In genomic region chr6:144216668-144217218, GRCh38 we compare ENCODE assay signal across 8 cellular contexts.
DNase-seq lines count a peak whose midpoint lies in the region; ATAC-seq, FAIRE-seq and TF ChIP-seq lines count a peak whose summit lies in the region.

No MANE protein-coding gene starts in this region.

- peaks cover 12% of the 10 kb centered on the region for H3K4me1 ChIP-seq in mesodermal cell (ENCODE audit: control insufficient read depth, insufficient read depth, low read length, poor library complexity, severe bottlenecking)

- ATAC-seq in HG02571 (IDR thresholded peaks at IDR 0.05; ENCODE audit: unreplicated experiment), result peak; percentile 40

- no peak for FAIRE-seq in urothelium cell line (lab: Jason Lieb, UNC)

- H3K4me3 ChIP-seq in choroid plexus epithelial cell (ENCODE audit: low read depth, low read length), result peak overlapping the region; percentile 67
- H3K4me3 ChIP-seq in mesodermal cell (ENCODE audit: extremely low read depth, insufficient read depth, low read length, poor library complexity, severe bottlenecking), result peak overlapping the region; percentile 52

- DNase-seq in SIG-M5 treated with dmso at 0.1 percent for 504 hours (lab: John Stamatoyannopoulos, UW; ENCODE audit: unreplicated experiment), result peak; percentile 77
- no peak for DNase-seq in SIG-M5 (lab: John Stamatoyannopoulos, UW)
- peak; percentile 78 for DNase-seq in NOMO-1 treated with dmso at 0.1 percent for 144 hours (lab: John Stamatoyannopoulos, UW; ENCODE audit: unreplicated experiment)
- DNase-seq in choroid plexus epithelial cell (ENCODE audit: low read depth), result no peak
- DNase-seq in urothelium cell line (ENCODE audit: low spot score), result peak; percentile 74
- DNase-seq in NCI-H1048 (lab: John Stamatoyannopoulos, UW), result no peak

- peaks cover 9% of the 10 kb centered on the region for H3K9me3 ChIP-seq in mesodermal cell (ENCODE audit: control insufficient read depth, low read length)

- H3K27ac ChIP-seq in mesodermal cell (ENCODE audit: low read depth, low read length, severe bottlenecking), result peak overlapping the region; percentile 95

- peak; percentile 27 for TF ChIP-seq CTCF in choroid plexus epithelial cell (conservative IDR thresholded peaks at IDR 0.05; ENCODE audit: low read depth, low read length)

- WGBS in mesodermal cell (ENCODE audit: insufficient coverage in 2 of 2), 2 experiments, result 0 to 50% methylated on average over 4 to 5 of the region's 18 CpGs

- no peaks in the 10 kb centered on the region for H3K36me3 ChIP-seq in mesodermal cell (ENCODE audit: control insufficient read depth, insufficient read depth, low read length)

Comparison
In these comparisons a context has a peak if more than half of its experiments do, and no peak if none do; other contexts are left out.
1. DNase-seq: peak in SIG-M5 treated with dmso at 0.1 percent for 504 hours (single experiment), NOMO-1 treated with dmso at 0.1 percent for 144 hours (single experiment) and urothelium cell line (single experiment); none in SIG-M5 (single experiment), choroid plexus epithelial cell (single experiment) and NCI-H1048 (single experiment).